8 cellular contexts compared by ENCODE assay signal in genomic region chr17:49861150-49861884, GRCh38. TPM values are rescaled to one million over a fixed set of nuclear protein-coding genes. Genes with fewer than 3 reads are reported as not detected.
A peak's percentile ranks its signal among the peaks of the same experiment; 100 is the strongest.
DNase-seq lines count a peak whose midpoint lies in the region; ATAC-seq, FAIRE-seq and TF ChIP-seq lines count a peak whose summit lies in the region.

No MANE protein-coding gene starts in this region.

- H3K9me3 ChIP-seq in A549 (no peaks in the 10 kb centered on the region), thoracic aorta (no peaks in the 10 kb centered on the region)

- H3K27ac ChIP-seq in A549 = 0 out of 6 replicates have a peak overlapping the region, but pooled peaks of 1 of the 2 experiments have one; percentile 0
- H3K27ac ChIP-seq in thoracic aorta = no peak overlapping the region

- H3K27me3 Mint-ChIP-seq in neural crest cell (ENCODE audit: low read depth) = peaks cover 7% of the 10 kb centered on the region

- CTCF ChIA-PET in A549 (lab: Yijun Ruan, JAX) = interaction anchor here (0.5 to 34.2 kb wide), 39 partner anchors 8 to 294 kb away, joined by 3 to 1602 read pairs (median 4); partner anchors contain the start of genes DLX3 and DLX4

- H3K4me1 Mint-ChIP-seq in neural crest cell = peaks cover 19% of the 10 kb centered on the region

- ATAC-seq in A549 = peak; percentile 42 to 65
- ATAC-seq in thoracic aorta (ENCODE audit: insufficient number of reproducible peaks, low FRiP score, low read depth) = no peak
- ATAC-seq in GM19455 (IDR thresholded peaks at IDR 0.05; ENCODE audit: unreplicated experiment) = no peak

- TF ChIP-seq POLR2A in A549 (IDR thresholded peaks at IDR 0.05; ENCODE audit: low read length) = no peak

- H3K36me3 ChIP-seq in thoracic aorta = no peaks in the 10 kb centered on the region

- H3K4me3 ChIP-seq in A549 = no peak overlapping the region
- no peak overlapping the region for H3K4me3 ChIP-seq in epithelial cell of esophagus (ENCODE audit: low read length)
- H3K4me3 ChIP-seq in thoracic aorta = no peak overlapping the region

- FAIRE-seq in A549 (lab: Jason Lieb, UNC) = peak; percentile 36

- POLR2A ChIA-PET in A549 (lab: Yijun Ruan, JAX) = interaction anchor here (0.9 kb wide), 1 partner anchor 153 kb away, joined by 7 read pairs; the partner anchor contains the start of gene SLC35B1

- H3K27ac Mint-ChIP-seq in neural crest cell (ENCODE audit: unreplicated experiment) = no peak overlapping the region

- WGBS in A549 (ENCODE audit: missing lambda C conversion rate) = 29% methylated on average over 16 of the region's 16 CpGs

- DNase-seq in A549 (ENCODE audit: low read depth in 1 of 2, low spot score in 1 of 2) = peak; percentile 66 to 82
- peak; percentile 7 for DNase-seq in NCI-H345 treated with DMSO at 0.1 percent for 48 hours (lab: John Stamatoyannopoulos, UW; ENCODE audit: unreplicated experiment)
- DNase-seq in activated CD8-positive, alpha-beta memory T cell treated with anti-CD3 and anti-CD28 coated beads for 24 hours = peak; percentile 84
- peak; percentile 51 for DNase-seq in epithelial cell of esophagus (ENCODE audit: low read depth)
- peak; percentile 48 for DNase-seq in neural crest cell (ENCODE audit: low read depth, low spot score)
- no peak for DNase-seq in thoracic aorta (ENCODE audit: low spot score)

- peaks cover 4% of the 10 kb centered on the region; the same call in 1 of the 3 replicates for H3K4me1 ChIP-seq in A549
- H3K4me1 ChIP-seq in thoracic aorta (ENCODE audit: control insufficient read depth in 1 of 2, low read depth in 2 of 2) = no peaks in the 10 kb centered on the region

- H3K36me3 Mint-ChIP-seq in neural crest cell (ENCODE audit: low read depth) = no peaks in the 10 kb centered on the region

- no peaks in the 10 kb centered on the region for H3K9me3 Mint-ChIP-seq in neural crest cell

- peak; percentile 98 for TF ChIP-seq CTCF in A549 (IDR thresholded peaks at IDR 0.05)
- TF ChIP-seq CTCF in GM12874 (IDR thresholded peaks at IDR 0.05; ENCODE audit: insufficient read depth, low read depth, low read length) = peak; percentile 80
- peak; percentile 93 for TF ChIP-seq CTCF in epithelial cell of esophagus (IDR thresholded peaks at IDR 0.05; ENCODE audit: insufficient read depth, low read depth, low read length, missing control alignments)
- TF ChIP-seq CTCF in neural crest cell (conservative IDR thresholded peaks at IDR 0.05) = peak; percentile 97
- peak; percentile 81 for TF ChIP-seq CTCF in thoracic aorta (IDR thresholded peaks at IDR 0.05)

- H3K27me3 ChIP-seq in thoracic aorta (replicated peaks; ENCODE audit: insufficient read depth) = no peaks in the 10 kb centered on the region

- H3K4me3 Mint-ChIP-seq in neural crest cell = no peak overlapping the region

- TF ChIP-seq RAD21 in A549 (conservative IDR thresholded peaks at IDR 0.05 in 1 of 2, IDR thresholded peaks at IDR 0.05 in 1 of 2) = peak; percentile 99 to 100

- peak overlapping the region; percentile 45; the same call in 2 of the 3 replicates for H3K4me2 ChIP-seq in A549

- no peak for TF ChIP-seq EP300 in A549 (IDR thresholded peaks at IDR 0.05)

TF ChIP-seq in A549, 52 proteins besides CTCF, POLR2A, EP300 and RAD21:
- TF ChIP-seq KDM1A (IDR thresholded peaks at IDR 0.05; ENCODE audit: low read depth) (no peak), ZSCAN20 (CRISPR knock-in tag; IDR thresholded peaks at IDR 0.05) (no peak), CEBPB (IDR thresholded peaks at IDR 0.05) (no peak), HOXB5 (CRISPR knock-in tag; IDR thresholded peaks at IDR 0.05) (no peak), SMC3 (IDR thresholded peaks at IDR 0.05) (peak; percentile 100), TP53 (CRISPR knock-in tag; IDR thresholded peaks at IDR 0.05) (no peak), CBX8 (IDR thresholded peaks at IDR 0.05) (no peak), MAZ (IDR thresholded peaks at IDR 0.05; ENCODE audit: borderline replicate concordance, low read depth, low read length) (no peak), MAX (IDR thresholded peaks at IDR 0.05) (0 out of 2 replicates have a peak, but pooled peaks have one; percentile 32), HMGXB4 (CRISPR knock-in tag; IDR thresholded peaks at IDR 0.05; ENCODE audit: borderline replicate concordance) (no peak)

RNA-seq across cellular contexts. Expression of gene TAC4, which starts 13.4 kb away (rescaled TPM):
- not detected in 2 replicates for polyA plus RNA-seq in A549 (2011; rRNA removed)
- polyA plus RNA-seq in A549 (2012; cell fraction: cytosol; rRNA removed) = not detected in 2 replicates
- polyA plus RNA-seq in A549 (2012; cell fraction: nucleus; rRNA removed) = not detected in 2 replicates
- not detected in 3 replicates for polyA plus RNA-seq in A549 (2017; fragmentation: RNase III; extraction: RNeasy Plus Mini Kit Qiagen cat#74134 plus additional on column Dnase treatment)
- polyA minus RNA-seq in A549 (2011; rRNA and poly(A)+ RNA removed) = not detected in 2 replicates
- not detected in 2 replicates for total RNA-seq in neural crest cell
- not detected for total RNA-seq in thoracic aorta

Comparison
In these comparisons a context has a peak if more than half of its experiments do, and no peak if none do; other contexts are left out.
1. ATAC-seq: peak in A549 (2 of 2); none in thoracic aorta (single experiment) and GM19455 (single experiment).
2. Peak in every context shown above with its lines, with median percentiles within 50 percentile points of each other: CTCF ChIP-seq.